ENCODE assay signal across 17 cellular contexts in genomic region chr5:132998553-132998952, GRCh38. TPM values are rescaled to one million over a fixed set of nuclear protein-coding genes. Genes with fewer than 3 reads are reported as not detected.
A peak's percentile ranks its signal among the peaks of the same experiment; 100 is the strongest.
DNase-seq lines count a peak whose midpoint lies in the region; ATAC-seq and TF ChIP-seq lines count a peak whose summit lies in the region.
"Had no signal": no experiment of that assay in that cellular context is flagged by ENCODE, and none has a peak within 500 bp of the region (broad histone marks: within the 10 kb centered on the region; RNA-seq: fewer than 3 reads in every experiment).

No MANE protein-coding gene starts in this region.

- no peaks in the 10 kb centered on the region for H3K9me3 ChIP-seq in thyroid gland
- H3K9me3 ChIP-seq: Peyer's patch had no signal

- TF ChIP-seq CTCF in thyroid gland (IDR thresholded peaks at IDR 0.05) = no peak

- peaks cover 0 to under 1% of the 10 kb centered on the region in 2 donors for H3K36me3 ChIP-seq in thyroid gland

- H3K27me3 ChIP-seq in thyroid gland = no peaks in the 10 kb centered on the region
- H3K27me3 ChIP-seq: Peyer's patch had no signal

- 97 to 99% methylated on average over 2 of the region's 2 CpGs for WGBS in thyroid gland, 2 donors

- no peak overlapping the region for H3K4me3 ChIP-seq in thyroid gland (replicated peaks in 1 of 3)
- H3K4me3 ChIP-seq: Peyer's patch had no signal

- no peak for ATAC-seq in left lobe of liver

- no peak overlapping the region for H3K27ac ChIP-seq in substantia nigra (ENCODE audit: low read depth, low read length, poor library complexity, severe bottlenecking)
- H3K27ac ChIP-seq in thyroid gland = no peak overlapping the region
- H3K27ac ChIP-seq: C4-2B, Peyer's patch had no signal

- no peak for TF ChIP-seq POLR2A in thyroid gland (IDR thresholded peaks at IDR 0.05)

- H3K4me1 ChIP-seq in thyroid gland = no peaks in the 10 kb centered on the region
- H3K4me1 ChIP-seq: Peyer's patch had no signal

- DNase-seq in CD1c-positive myeloid dendritic cell (ENCODE audit: extremely low spot score) (peak; percentile 23), MV-4-11 (lab: John Stamatoyannopoulos, UW) (peak; percentile 49), left lobe of liver (ENCODE audit: low spot score) (peak; percentile 11), putamen (ENCODE audit: low spot score) (peak; percentile 20), substantia nigra (lab: John Stamatoyannopoulos, UW) (no peak), thyroid gland (no peak), middle frontal gyrus (ENCODE audit: extremely low spot score, low spot score) (no peak)
- DNase-seq: EL, GF-D8, NCI-H1092 treated with DMSO at 0.1 percent for 48 hours, NCI-H146, NCI-H2029, NCI-H226, NCI-H510A treated with DMSO at 0.1 percent for 48 hours, NCI-H774, Peyer's patch had no signal

- intact Hi-C loops in thyroid gland (cut with DNase I) = no loop called here

RNA-seq across cellular contexts. Expression of gene ZCCHC10, which starts 27.8 kb away (rescaled TPM):
- total RNA-seq in left lobe of liver = 8.3 TPM
- total RNA-seq in thyroid gland = 10 to 100 TPM; 24.7 to 43.4 (median 30.7) TPM

RNA-seq across cellular contexts. Expression of gene AFF4, which starts 35.1 kb away (rescaled TPM):
- total RNA-seq in left lobe of liver (17.4 TPM), thyroid gland (100 to 1,000 TPM in 2 of 4 donors, 10 to 100 TPM in 2; 81.7 to 150 (median 95.7) TPM)

RNA-seq across cellular contexts. Expression of gene HSPA4, which starts 53.3 kb away (rescaled TPM):
- total RNA-seq in left lobe of liver (30.8 TPM), thyroid gland (10 to 100 TPM; 49.9 to 72.0 (median 70.5) TPM)

Comparison
In these comparisons a context has a peak if more than half of its experiments do, and no peak if none do; other contexts are left out.
1. DNase-seq: peak in CD1c-positive myeloid dendritic cell (single experiment), MV-4-11 (single experiment), left lobe of liver (single experiment) and putamen (single experiment); none in substantia nigra (0 of 49), thyroid gland (0 of 2) and middle frontal gyrus (single experiment).